ENCODE assay signal across 1 cellular context in genomic region chr16:30992931-30993816, GRCh38.
TF ChIP-seq lines count a peak whose summit lies in the region.

No MANE protein-coding gene starts in this region.

TF ChIP-seq in GM23338, 12 proteins besides CTCF, POLR2A, EP300 and RAD21 (continued from another document):
- TF ChIP-seq REST (IDR thresholded peaks at IDR 0.05; ENCODE audit: unreplicated experiment): no peak
- TF ChIP-seq STAT1 (IDR thresholded peaks at IDR 0.05; ENCODE audit: unreplicated experiment): no peak
- no peak for TF ChIP-seq ZNF462 (CRISPR knock-in tag; IDR thresholded peaks at IDR 0.05)
- no peak for TF ChIP-seq EZH2phosphoT487 (IDR thresholded peaks at IDR 0.05; ENCODE audit: unreplicated experiment)
- TF ChIP-seq POLR2AphosphoS5 (IDR thresholded peaks at IDR 0.05; ENCODE audit: low read depth): no peak
- no peak for TF ChIP-seq ETS1 (IDR thresholded peaks at IDR 0.05)
- TF ChIP-seq NANOG (IDR thresholded peaks at IDR 0.05; ENCODE audit: borderline replicate concordance): no peak
- TF ChIP-seq ZNF114 (CRISPR knock-in tag; IDR thresholded peaks at IDR 0.05): no peak
- no peak for TF ChIP-seq JUNB (IDR thresholded peaks at IDR 0.05; ENCODE audit: unreplicated experiment)
- no peak for TF ChIP-seq EZH2 (IDR thresholded peaks at IDR 0.05; ENCODE audit: low read depth, unreplicated experiment)
